ENCODE assay signal across 8 cellular contexts in the genomic region with DNA sequence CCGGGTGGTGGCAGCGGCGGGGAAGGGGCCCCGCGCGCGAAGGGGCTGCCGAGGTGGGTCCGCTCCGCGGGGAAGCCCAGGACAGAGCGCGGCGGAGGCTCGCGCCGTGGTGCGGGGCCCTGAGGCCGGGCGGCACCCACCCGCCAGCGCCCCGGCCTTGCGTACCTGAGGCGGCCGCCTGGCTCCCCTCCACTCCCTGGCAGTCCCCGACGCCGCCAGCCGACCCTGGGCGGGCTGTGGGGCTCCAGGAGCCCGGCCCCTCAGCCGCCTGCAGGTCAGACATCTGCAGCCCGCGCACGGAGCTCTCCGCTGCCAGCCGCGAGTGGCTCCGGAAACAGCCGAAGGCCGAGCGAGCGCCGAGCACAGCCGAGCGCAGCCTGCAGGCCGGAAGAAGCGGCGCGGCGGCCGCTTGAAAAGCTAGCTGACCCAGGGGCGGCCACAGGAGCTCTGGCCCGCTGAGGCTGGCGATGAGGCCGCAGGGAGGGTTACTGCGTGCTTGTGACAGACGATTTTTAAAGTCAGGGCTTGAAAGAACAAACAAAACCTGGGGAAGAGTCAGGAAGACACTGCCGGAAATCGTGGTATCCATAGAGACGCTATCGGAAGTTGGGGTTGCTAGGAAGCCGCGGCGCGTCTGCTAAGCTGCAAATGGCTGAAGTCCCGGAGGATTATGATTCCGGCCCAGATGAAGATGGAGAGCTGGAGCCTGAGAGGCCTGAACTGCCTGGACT.
A peak's percentile ranks its signal among the peaks of the same experiment; 100 is the strongest.
DNase-seq lines count a peak whose midpoint lies in the region; ATAC-seq and TF ChIP-seq lines count a peak whose summit lies in the region.

A gene (plus strand): TSS at position 609 of the 731 bp plus-strand sequence. CDS start 40 bp downstream, at position 649.
A gene with protein sequence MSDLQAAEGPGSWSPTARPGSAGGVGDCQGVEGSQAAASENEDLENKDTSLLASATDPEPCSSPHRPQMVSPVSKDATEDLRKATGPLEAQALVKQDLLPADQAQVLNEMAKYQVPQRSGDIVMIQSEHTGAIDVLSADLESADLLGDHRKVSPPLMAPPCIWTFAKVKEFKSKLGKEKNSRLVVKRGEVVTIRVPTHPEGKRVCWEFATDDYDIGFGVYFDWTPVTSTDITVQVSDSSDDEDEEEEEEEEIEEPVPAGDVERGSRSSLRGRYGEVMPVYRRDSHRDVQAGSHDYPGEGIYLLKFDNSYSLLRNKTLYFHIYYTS (minus strand): TSS at position 324 of the 731 bp plus-strand sequence. CDS start 41 bp downstream, at position 283.

- ATAC-seq in GM21381 (IDR thresholded peaks at IDR 0.05; ENCODE audit: unreplicated experiment), result peak; percentile 85

- H3K27ac ChIP-seq in mucosa of rectum (ENCODE audit: low read depth in 2 of 2, low read length in 2 of 2), result peak within 1 kb of the TSS; percentile 76 to 80

- H3K4me1 ChIP-seq in NT2/D1 (ENCODE audit: insufficient read depth, insufficient read length), result no peaks in the 10 kb centered on the region
- peaks cover 10 to 15% of the 10 kb centered on the region in 2 donors for H3K4me1 ChIP-seq in mucosa of rectum (ENCODE audit: control insufficient read depth in 2 of 2, insufficient read depth in 2 of 2, low read length in 2 of 2)

- H3K4me3 ChIP-seq in NT2/D1 (ENCODE audit: insufficient read length, low read depth) (peak within 1 kb of the TSS; percentile 72), mucosa of rectum (ENCODE audit: low read length in 2 of 2) (peak within 1 kb of the TSS; percentile 92 to 94)

- no peaks in the 10 kb centered on the region for H3K27me3 ChIP-seq in NT2/D1 (ENCODE audit: insufficient read depth, insufficient read length)
- no peaks in the 10 kb centered on the region for H3K27me3 ChIP-seq in mucosa of rectum (ENCODE audit: control insufficient read depth in 2 of 2, insufficient read depth in 2 of 2, low read length in 2 of 2)

- H3K36me3 ChIP-seq in NT2/D1 (ENCODE audit: insufficient read depth, insufficient read length, low read length), result no peaks in the 10 kb centered on the region
- H3K36me3 ChIP-seq in mucosa of rectum (ENCODE audit: control insufficient read depth in 2 of 2, insufficient read depth in 2 of 2, low read length in 2 of 2), result no peaks in the 10 kb centered on the region

- DNase-seq in DMS 273 (lab: John Stamatoyannopoulos, UW; ENCODE audit: unreplicated experiment), result peak; percentile 94
- DNase-seq in HUDEP-2 (lab: John Stamatoyannopoulos, UW; ENCODE audit: unreplicated experiment in 76 of 76), result peak in 73 of 76 experiments; percentile 17 to 88 (median 69)
- peak; percentile 58 for DNase-seq in NT2/D1 (ENCODE audit: low read depth, low spot score)
- peak; percentile 69 for DNase-seq in activated T-cell treated with anti-CD3 and anti-CD28 coated beads for 1 hour (ENCODE audit: low read depth)
- peak; percentile 88 to 92 for DNase-seq in erythroblast (lab: John Stamatoyannopoulos, UW)
- DNase-seq in stimulated activated CD8-positive, alpha-beta memory T cell treated with anti-CD3 and anti-CD28 coated beads, Interleukin-4, amount 100 ng/mL, for 4 hours (ENCODE audit: low read depth in 2 of 2, low spot score in 1 of 2), result peak; percentile 48 to 59

- peak; percentile 49 for TF ChIP-seq POLR2A in erythroblast (IDR thresholded peaks at IDR 0.05; ENCODE audit: low read length)

- H3K9ac ChIP-seq in NT2/D1 (ENCODE audit: insufficient read length, low read depth) (peak within 1 kb of the TSS; percentile 88), mucosa of rectum (ENCODE audit: low read depth in 1 of 2, low read length in 2 of 2) (peak within 1 kb of the TSS; percentile 80 to 82)

- H3K9me3 ChIP-seq in NT2/D1 (ENCODE audit: insufficient read depth, low read length) (peaks cover 12% of the 10 kb centered on the region; the same call in 1 of the 2 replicates), mucosa of rectum (ENCODE audit: control insufficient read depth in 2 of 2, low read length in 2 of 2) (no peaks in the 10 kb centered on the region)

Comparison
In these comparisons a context has a peak if more than half of its experiments do, and no peak if none do; other contexts are left out.
1. Peak in every context shown above with its lines: DNase-seq, ATAC-seq, H3K4me3 ChIP-seq and H3K27ac ChIP-seq.